13 cellular contexts compared by ENCODE assay signal in genomic region chr13:113653264-113654174, GRCh38. TPM values are rescaled to one million over a fixed set of nuclear protein-coding genes. Genes with fewer than 3 reads are reported as not detected.
DNase-seq lines count a peak whose midpoint lies in the region; ATAC-seq and TF ChIP-seq lines count a peak whose summit lies in the region.
"Had no signal": no experiment of that assay in that cellular context is flagged by ENCODE, and none has a peak within 500 bp of the region (broad histone marks: within the 10 kb centered on the region; RNA-seq: fewer than 3 reads in every experiment).

No MANE protein-coding gene starts in this region.

- no peak for TF ChIP-seq POLR2A in ovary (IDR thresholded peaks at IDR 0.05)

- no peak for ATAC-seq in HG03108 (IDR thresholded peaks at IDR 0.05; ENCODE audit: unreplicated experiment)
- ATAC-seq: activated CD8-positive, alpha-beta memory T cell treated with anti-CD3 and anti-CD28 coated beads, Interleukin-2, amount 10 ng/mL, durations not matched to agents 7 days and 5 days had no signal

- peaks cover 1% of the 10 kb centered on the region for H3K4me1 ChIP-seq in ovary (ENCODE audit: insufficient read depth)
- H3K4me1 ChIP-seq: breast epithelium had no signal

- TF ChIP-seq EP300 in ovary (IDR thresholded peaks at IDR 0.05) = no peak

- H3K9me3 ChIP-seq in ovary = no peaks in the 10 kb centered on the region
- H3K9me3 ChIP-seq: breast epithelium had no signal

- 60 to 66% (median 62%) methylated on average over 24 of the region's 24 CpGs for WGBS in ovary, 3 donors

- no peak overlapping the region for H3K27ac ChIP-seq in ovary
- H3K27ac ChIP-seq: breast epithelium, HL-60 had no signal

- H3K4me3 ChIP-seq in choroid plexus epithelial cell (ENCODE audit: low read depth, low read length) (no peak overlapping the region), ovary (no peak overlapping the region)
- H3K4me3 ChIP-seq: breast epithelium, lung had no signal

- intact Hi-C loops in ovary (cut with DNase I) = no loop called here

- TF ChIP-seq CTCF in choroid plexus epithelial cell (conservative IDR thresholded peaks at IDR 0.05; ENCODE audit: low read depth, low read length) (no peak), ovary (IDR thresholded peaks at IDR 0.05) (no peak)

- no peaks in the 10 kb centered on the region for H3K27me3 ChIP-seq in ovary
- H3K27me3 ChIP-seq: breast epithelium had no signal

- H3K36me3 ChIP-seq in ovary = no peaks in the 10 kb centered on the region
- H3K36me3 ChIP-seq: breast epithelium had no signal

- peak; percentile 17 for DNase-seq in activated CD4-positive, alpha-beta T cell treated with anti-CD3 and anti-CD28 coated beads for 48 hours
- no peak for DNase-seq in activated CD4-positive, alpha-beta T cell treated with anti-CD3 and anti-CD28 coated beads for 4 hours
- DNase-seq in NCI-H1417 treated with DMSO at 0.1 percent for 48 hours (lab: John Stamatoyannopoulos, UW) = peak; percentile 71
- DNase-seq in choroid plexus epithelial cell (ENCODE audit: low read depth) = peak; percentile 15
- DNase-seq in ovary = peak in 3 of 5 donors; percentile 5 to 30 (median 12)
- no peak for DNase-seq in KG1 (lab: John Stamatoyannopoulos, UW)
- no peak for DNase-seq in UCSD-AML1 (lab: John Stamatoyannopoulos, UW; ENCODE audit: unreplicated experiment)
- DNase-seq: activated CD8-positive, alpha-beta memory T cell treated with anti-CD3 and anti-CD28 coated beads, Interleukin-2, amount 10 ng/mL, durations not matched to agents 7 days and 5 days; HCEC 1CT had no signal

RNA-seq across cellular contexts. Expression of gene ATP4B, which starts 4.5 kb away (rescaled TPM):
- total RNA-seq in ovary = under 1 TPM in 1 of 7 donors, not detected in 6; 0.28 TPM
- polyA plus RNA-seq in ovary = not detected
- total RNA-seq: activated CD8-positive, alpha-beta memory T cell treated with anti-CD3 and anti-CD28 coated beads, Interleukin-2, amount 10 ng/mL, durations not matched to agents 7 days and 5 days; breast epithelium; lung had no signal
- polyA plus RNA-seq: lung had no signal

RNA-seq across cellular contexts. Expression of gene GRK1, which starts 13.5 kb away (rescaled TPM):
- total RNA-seq in ovary = under 1 TPM in 2 of 7 donors, not detected in 5; 0.07 to 0.10 TPM
- under 1 TPM in 1 of 2 donors, not detected in 1; 0.02 TPM for polyA plus RNA-seq in ovary
- total RNA-seq: activated CD8-positive, alpha-beta memory T cell treated with anti-CD3 and anti-CD28 coated beads, Interleukin-2, amount 10 ng/mL, durations not matched to agents 7 days and 5 days; breast epithelium had no signal

Comparison
In these comparisons a context has a peak if more than half of its experiments do, and no peak if none do; other contexts are left out.
1. DNase-seq: peak in activated CD4-positive, alpha-beta T cell treated with anti-CD3 and anti-CD28 coated beads for 48 hours (single experiment), NCI-H1417 treated with DMSO at 0.1 percent for 48 hours (single experiment), choroid plexus epithelial cell (single experiment) and ovary (3 of 5); none in activated CD4-positive, alpha-beta T cell treated with anti-CD3 and anti-CD28 coated beads for 4 hours (0 of 2), KG1 (single experiment) and UCSD-AML1 (single experiment).